Comparison of ENCODE assay signal across 8 cellular contexts in genomic region chr11:13463779-13464290, GRCh38. TPM values are rescaled to one million over a fixed set of nuclear protein-coding genes. Genes with fewer than 3 reads are reported as not detected.
A peak's percentile ranks its signal among the peaks of the same experiment; 100 is the strongest.
DNase-seq lines count a peak whose midpoint lies in the region; ATAC-seq, FAIRE-seq and TF ChIP-seq lines count a peak whose summit lies in the region.

No MANE protein-coding gene starts in this region.

- DNase-seq in SK-N-SH (no peak), SK-N-DZ (ENCODE audit: low spot score) (peak; percentile 15), fibroblast of villous mesenchyme (ENCODE audit: low read depth) (no peak), small intestine (no peak), SW480 (ENCODE audit: low spot score) (no peak)
- no peak for DNase-seq in stimulated activated CD8-positive, alpha-beta memory T cell treated with anti-CD3 and anti-CD28 coated beads, Interleukin-4, amount 100 ng/mL, for 48 hours

- peak overlapping the region; percentile 90 for H2AFZ ChIP-seq in SK-N-SH (ENCODE audit: low read depth)

- peaks cover 11% of the 10 kb centered on the region for H3F3A ChIP-seq in SK-N-SH (replicated peaks; ENCODE audit: insufficient read depth)

- no peak for FAIRE-seq in small intestine (lab: Jason Lieb, UNC)

- H3K9me3 ChIP-seq in SK-N-SH: no peaks in the 10 kb centered on the region
- no peaks in the 10 kb centered on the region for H3K9me3 ChIP-seq in small intestine (ENCODE audit: control insufficient read depth, low read depth)

- H3K27me3 ChIP-seq in SK-N-SH (ENCODE audit: insufficient read depth) (no peaks in the 10 kb centered on the region), small intestine (ENCODE audit: control insufficient read depth in 2 of 2, insufficient read depth in 2 of 2, low read length in 2 of 2) (no peaks in the 10 kb centered on the region)

- CTCF ChIA-PET in SK-N-SH (lab: Yijun Ruan, JAX): interaction anchor here (1.0 to 2.8 kb wide), 4 partner anchors 9 to 254 kb away, joined by 3 to 17 read pairs (median 5); no protein-coding TSS in a partner anchor

- peak overlapping the region; percentile 75 for H3K4me2 ChIP-seq in SK-N-SH

- H3K4me3 ChIP-seq in SK-N-SH (ENCODE audit: low read depth in 2 of 2, low read length in 1 of 2) (peak overlapping the region; percentile 79 to 95), fibroblast of villous mesenchyme (ENCODE audit: low read depth, low read length) (peak overlapping the region; percentile 99), small intestine (ENCODE audit: low read depth in 1 of 2, low read length in 2 of 2) (peak overlapping the region; percentile 84 to 93)

- WGBS in SK-N-SH (ENCODE audit: low lambda C conversion rate): 39% methylated on average over 12 of the region's 12 CpGs
- 26 to 30% (median 30%) methylated on average over 12 of the region's 12 CpGs for WGBS in small intestine, 3 donors

- H3K36me3 ChIP-seq in SK-N-SH (replicated peaks in 1 of 2; ENCODE audit: control insufficient read depth in 1 of 2, insufficient read depth in 2 of 2, low read length in 1 of 2) (no peaks in the 10 kb centered on the region), small intestine (ENCODE audit: control insufficient read depth in 2 of 2, insufficient read depth in 2 of 2, low read length in 2 of 2) (no peaks in the 10 kb centered on the region)

- peak overlapping the region; percentile 78 to 90 for H3K27ac ChIP-seq in SK-N-SH (ENCODE audit: low read depth in 2 of 2, low read length in 1 of 2)
- H3K27ac ChIP-seq in small intestine (ENCODE audit: low read depth in 1 of 2, low read length in 1 of 2): peak overlapping the region; percentile 43 to 94

- peaks cover 37% of the 10 kb centered on the region for H3K79me2 ChIP-seq in SK-N-SH (ENCODE audit: insufficient read depth)

- no peak for TF ChIP-seq EP300 in SK-N-SH (IDR thresholded peaks at IDR 0.05; ENCODE audit: borderline replicate concordance in 1 of 2, low read depth in 1 of 2, low read length in 1 of 2)

- POLR2A ChIA-PET in SK-N-SH (lab: Yijun Ruan, JAX): interaction anchor here (0.9 to 1.0 kb wide), 2 partner anchors 27 to 242 kb away, joined by 3 read pairs; no protein-coding TSS in a partner anchor

- H3K9ac ChIP-seq in SK-N-SH: peak overlapping the region; percentile 82

- peaks cover 12 to 17% of the 10 kb centered on the region in 2 experiments; a peak in 3 of 4 replicates for H3K4me1 ChIP-seq in SK-N-SH (ENCODE audit: control insufficient read depth in 1 of 2, insufficient read depth in 2 of 2, low read depth in 1 of 2, low read length in 1 of 2)
- peaks cover 0 to 7% of the 10 kb centered on the region in 2 donors for H3K4me1 ChIP-seq in small intestine (ENCODE audit: control insufficient read depth in 2 of 2, insufficient read depth in 1 of 2, low read depth in 1 of 2, low read length in 1 of 2)

- TF ChIP-seq CTCF in SK-N-SH (IDR thresholded peaks at IDR 0.05) (no peak), fibroblast of villous mesenchyme (IDR thresholded peaks at IDR 0.05; ENCODE audit: insufficient read depth, low read depth, low read length) (no peak)

- TF ChIP-seq RAD21 in SK-N-SH (IDR thresholded peaks at IDR 0.05; ENCODE audit: low read length): no peak

- ATAC-seq in SK-N-SH treated with all-trans-retinoic acid at 6 μM for 48 hours (no peak), HG02885 (IDR thresholded peaks at IDR 0.05; ENCODE audit: poor library complexity, unreplicated experiment) (no peak)

- no peaks in the 10 kb centered on the region for H3K9me2 ChIP-seq in SK-N-SH

- H4K20me1 ChIP-seq in SK-N-SH (ENCODE audit: insufficient read depth): no peaks in the 10 kb centered on the region

TF ChIP-seq in SK-N-SH, 30 proteins besides CTCF, POLR2A, EP300 and RAD21:
- TF ChIP-seq ELF1 (IDR thresholded peaks at IDR 0.05): no peak
- TF ChIP-seq FOXJ3 (CRISPR knock-in tag; IDR thresholded peaks at IDR 0.05): no peak
- no peak for TF ChIP-seq USF1 (IDR thresholded peaks at IDR 0.05; ENCODE audit: borderline replicate concordance, low read depth)
- no peak for TF ChIP-seq SMC3 (IDR thresholded peaks at IDR 0.05; ENCODE audit: low read depth, low read length)
- TF ChIP-seq FOXM1 (IDR thresholded peaks at IDR 0.05; ENCODE audit: low read depth): no peak
- TF ChIP-seq MEF2A (IDR thresholded peaks at IDR 0.05; ENCODE audit: borderline replicate concordance, low read depth): no peak
- no peak for TF ChIP-seq NRF1 (IDR thresholded peaks at IDR 0.05; ENCODE audit: low read depth, low read length)
- no peak for TF ChIP-seq RCOR1 (IDR thresholded peaks at IDR 0.05; ENCODE audit: low read length)
- TF ChIP-seq SIN3A (IDR thresholded peaks at IDR 0.05; ENCODE audit: borderline replicate concordance, low read depth, low read length): no peak
- TF ChIP-seq GATA2 (CRISPR knock-in tag; IDR thresholded peaks at IDR 0.05): no peak

TF ChIP-seq in SK-N-SH treated with all-trans-retinoic acid at 6 μM for 48 hours, 23 proteins besides CTCF, POLR2A, EP300 and RAD21:
- no peak for TF ChIP-seq RARB (CRISPR knock-in tag; IDR thresholded peaks at IDR 0.05)
- TF ChIP-seq ZNF70 (CRISPR knock-in tag; IDR thresholded peaks at IDR 0.05): no peak
- TF ChIP-seq CSDC2 (CRISPR knock-in tag; IDR thresholded peaks at IDR 0.05): no peak
- no peak for TF ChIP-seq ZFP3 (CRISPR knock-in tag; IDR thresholded peaks at IDR 0.05)
- no peak for TF ChIP-seq PPARA (CRISPR knock-in tag; IDR thresholded peaks at IDR 0.05; ENCODE audit: borderline replicate concordance)
- no peak for TF ChIP-seq BACH2 (CRISPR knock-in tag; IDR thresholded peaks at IDR 0.05; ENCODE audit: borderline replicate concordance)
- no peak for TF ChIP-seq ESRRG (CRISPR knock-in tag; IDR thresholded peaks at IDR 0.05)
- TF ChIP-seq SNAI2 (CRISPR knock-in tag; IDR thresholded peaks at IDR 0.05): no peak
- no peak for TF ChIP-seq TSHZ2 (CRISPR knock-in tag; IDR thresholded peaks at IDR 0.05)

RNA-seq across cellular contexts. Expression of gene BTBD10, which starts 0.8 kb away (rescaled TPM):
- polyA plus RNA-seq in SK-N-SH (2012; rRNA removed) (23.0 and 29.5 TPM in 2 replicates), small intestine (10 to 100 TPM; 18.7 to 21.1 (median 19.5) TPM)
- polyA plus RNA-seq in SK-N-SH (2012; cell fraction: cytosol; rRNA removed): 33.1 and 36.8 TPM in 2 replicates
- 16.8 and 32.1 TPM in 2 replicates for polyA plus RNA-seq in SK-N-SH (2012; cell fraction: nucleus; rRNA removed)
- 30.4 and 37.6 TPM in 2 replicates for polyA plus RNA-seq in SK-N-DZ (2014; cell fraction: cytosol; rRNA removed)
- 19.4 and 26.9 TPM in 2 replicates for polyA plus RNA-seq in SK-N-DZ (2014; cell fraction: nucleus; rRNA removed)
- total RNA-seq in fibroblast of villous mesenchyme: 44.5 and 62.6 TPM in 2 replicates

RNA-seq across cellular contexts. Expression of gene PTH, which starts 32.0 kb away (rescaled TPM):
- not detected in 2 replicates for polyA plus RNA-seq in SK-N-SH (2012; rRNA removed)
- polyA plus RNA-seq in SK-N-SH (2012; cell fraction: cytosol; rRNA removed): not detected in 2 replicates
- not detected in 2 replicates for polyA plus RNA-seq in SK-N-SH (2012; cell fraction: nucleus; rRNA removed)
- polyA plus RNA-seq in SK-N-DZ (2014; cell fraction: cytosol; rRNA removed): not detected in 2 replicates
- polyA plus RNA-seq in SK-N-DZ (2014; cell fraction: nucleus; rRNA removed): not detected in 2 replicates
- total RNA-seq in fibroblast of villous mesenchyme: not detected in 2 replicates
- not detected for polyA plus RNA-seq in small intestine
